11 cellular contexts compared by ENCODE assay signal in genomic region chr9:79757906-79758669, GRCh38.
DNase-seq lines count a peak whose midpoint lies in the region; ATAC-seq, FAIRE-seq and TF ChIP-seq lines count a peak whose summit lies in the region.
"Had no signal": no experiment of that assay in that cellular context is flagged by ENCODE, and none has a peak within 500 bp of the region (broad histone marks: within the 10 kb centered on the region; RNA-seq: fewer than 3 reads in every experiment).

No MANE protein-coding gene starts in this region.

- H3K14ac ChIP-seq in mesenchymal stem cell (ENCODE audit: low read length in 2 of 2), result no peak overlapping the region

- no peak overlapping the region for H3K4me2 ChIP-seq in mesenchymal stem cell (ENCODE audit: low read length, poor library complexity, severe bottlenecking)

- no peak overlapping the region for H2BK120ac ChIP-seq in mesenchymal stem cell (ENCODE audit: low read depth, low read length)

- no peak overlapping the region for H2BK15ac ChIP-seq in mesenchymal stem cell (ENCODE audit: low read depth, poor library complexity, severe bottlenecking)

- H4K8ac ChIP-seq in mesenchymal stem cell (ENCODE audit: low read length), result no peak overlapping the region

- H2BK5ac ChIP-seq in mesenchymal stem cell (ENCODE audit: low read depth, low read length, poor library complexity, severe bottlenecking), result no peak overlapping the region

- H3K4me3 ChIP-seq in AG10803 (ENCODE audit: low read length), result no peak overlapping the region
- no peak overlapping the region for H3K4me3 ChIP-seq in mesenchymal stem cell (ENCODE audit: insufficient read depth in 1 of 2, low read depth in 1 of 2, low read length in 2 of 2)

- no peaks in the 10 kb centered on the region for H3K9me3 ChIP-seq in mesenchymal stem cell (ENCODE audit: control insufficient read depth, low read length)
- H3K9me3 ChIP-seq: neutrophil had no signal

- H3K23ac ChIP-seq in mesenchymal stem cell (ENCODE audit: low read length in 2 of 2), result no peak overlapping the region

- H3K36me3 ChIP-seq in mesenchymal stem cell (ENCODE audit: control insufficient read depth in 1 of 2, insufficient read depth in 2 of 2, low read depth in 1 of 2, low read length in 2 of 2), result no peaks in the 10 kb centered on the region
- H3K36me3 ChIP-seq: neutrophil had no signal

- no peak for DNase-seq in AG10803 (ENCODE audit: low read depth)
- no peak for DNase-seq in H54 (ENCODE audit: insufficient read length, low spot score)
- DNase-seq in amniotic epithelial cell (ENCODE audit: low read depth), result peak; percentile 63
- peak; percentile 65 for DNase-seq in mesenchymal stem cell
- DNase-seq in stimulated activated naive CD8-positive, alpha-beta T cell treated with anti-CD3 and anti-CD28 coated beads, Interleukin-15, Interleukin-2, amounts not matched to agents 100 U/mL and 50 U/mL, for 24 hours, result no peak
- DNase-seq in left lobe of liver (ENCODE audit: low spot score), result no peak
- DNase-seq: activated CD4-positive, CD25-positive, alpha-beta regulatory T cell; NCI-H446 treated with DMSO at 0.1 percent for 48 hours had no signal

- no peak overlapping the region for H2AK5ac ChIP-seq in mesenchymal stem cell (ENCODE audit: low read length, severe bottlenecking)

- no peak for ATAC-seq in stimulated activated naive CD8-positive, alpha-beta T cell treated with anti-CD3 and anti-CD28 coated beads, Interleukin-15, Interleukin-2, amounts not matched to agents 100 U/mL and 50 U/mL, for 24 hours
- ATAC-seq in HG02973 (IDR thresholded peaks at IDR 0.05; ENCODE audit: unreplicated experiment), result no peak
- no peak for ATAC-seq in HG02759 (IDR thresholded peaks at IDR 0.05; ENCODE audit: unreplicated experiment)
- ATAC-seq in left lobe of liver, result no peak

- H3K4ac ChIP-seq in mesenchymal stem cell (ENCODE audit: low read depth in 1 of 2, low read length in 2 of 2), result no peak overlapping the region

- no peak overlapping the region for H2AFZ ChIP-seq in mesenchymal stem cell (ENCODE audit: low read depth, low read length)

- H2BK12ac ChIP-seq in mesenchymal stem cell (ENCODE audit: low read length in 2 of 2), result no peak overlapping the region

- no peaks in the 10 kb centered on the region for H3K4me1 ChIP-seq in mesenchymal stem cell (ENCODE audit: control insufficient read depth, insufficient read depth, low read depth, low read length)

- H3K9ac ChIP-seq in mesenchymal stem cell (ENCODE audit: low read length), result no peak overlapping the region

- FAIRE-seq in H54 (lab: Jason Lieb, UNC), result peak; percentile 93

- no peaks in the 10 kb centered on the region for H3K79me1 ChIP-seq in mesenchymal stem cell (replicated peaks; ENCODE audit: low read length, poor library complexity, severe bottlenecking)

- peak; percentile 52 for TF ChIP-seq CTCF in AG10803 (conservative IDR thresholded peaks at IDR 0.05; ENCODE audit: low read length)

- TF ChIP-seq POLR2A in H54 (IDR thresholded peaks at IDR 0.05; ENCODE audit: low read depth, low read length), result no peak

- H3K27ac ChIP-seq in mesenchymal stem cell (ENCODE audit: low read length, poor library complexity, severe bottlenecking), result no peak overlapping the region
- H3K27ac ChIP-seq: neutrophil had no signal

- H3K27me3 ChIP-seq in mesenchymal stem cell (ENCODE audit: control insufficient read depth in 1 of 2, insufficient read depth in 1 of 2, low read length in 2 of 2), result peaks cover 0 to 25% of the 10 kb centered on the region in 2 experiments
- H3K27me3 ChIP-seq: neutrophil had no signal

- no peak overlapping the region for H3K18ac ChIP-seq in mesenchymal stem cell (ENCODE audit: low read depth in 1 of 2, low read length in 2 of 2)

- no CpG with 5 or more reads among the region's 2 CpGs for WGBS in mesenchymal stem cell

- no peak overlapping the region for H4K91ac ChIP-seq in mesenchymal stem cell (ENCODE audit: low read length)

Comparison
In these comparisons a context has a peak if more than half of its experiments do, and no peak if none do; other contexts are left out.
1. DNase-seq: peak in amniotic epithelial cell (single experiment) and mesenchymal stem cell (single experiment); none in AG10803 (single experiment), H54 (single experiment), stimulated activated naive CD8-positive, alpha-beta T cell treated with anti-CD3 and anti-CD28 coated beads, Interleukin-15, Interleukin-2, amounts not matched to agents 100 U/mL and 50 U/mL, for 24 hours (single experiment) and left lobe of liver (single experiment).